ENCODE assay signal across 22 cellular contexts in genomic region chr12:14998941-14999340, GRCh38. TPM values are rescaled to one million over a fixed set of nuclear protein-coding genes. Genes with fewer than 3 reads are reported as not detected.
DNase-seq lines count a peak whose midpoint lies in the region; ATAC-seq and TF ChIP-seq lines count a peak whose summit lies in the region.
"Had no signal": no experiment of that assay in that cellular context is flagged by ENCODE, and none has a peak within 500 bp of the region (broad histone marks: within the 10 kb centered on the region; RNA-seq: fewer than 3 reads in every experiment).

No MANE protein-coding gene starts in this region.

- no peak overlapping the region for H3K4me3 Mint-ChIP-seq in nephron
- no peak overlapping the region for H3K4me3 Mint-ChIP-seq in activated CD8-positive, alpha-beta T cell treated with anti-CD3 and anti-CD28 coated beads, Interleukin-2, amount 10 ng/mL, durations not matched to agents 7 days and 5 days

- peak; percentile 30 for ATAC-seq in SK-N-SH treated with all-trans-retinoic acid at 6 μM for 48 hours
- ATAC-seq in activated CD8-positive, alpha-beta T cell treated with anti-CD3 and anti-CD28 coated beads, Interleukin-2, amount 10 ng/mL, durations not matched to agents 7 days and 5 days = no peak

- DNase-seq in fibroblast of villous mesenchyme (ENCODE audit: low read depth) = peak; percentile 21
- DNase-seq in COR-L47 (lab: John Stamatoyannopoulos, UW) = no peak
- DNase-seq in esophagus muscularis mucosa (ENCODE audit: extremely low spot score) = no peak
- DNase-seq in GDM1 (lab: John Stamatoyannopoulos, UW) = no peak
- DNase-seq in activated CD8-positive, alpha-beta T cell treated with anti-CD3 and anti-CD28 coated beads, Interleukin-2, amount 10 ng/mL, durations not matched to agents 7 days and 5 days = no peak
- DNase-seq: DMS79, IMR-90, NCI-H1048, NCI-H1436, NCI-H1930, NCI-H524, PC-9, SJCRH30 had no signal

- peak overlapping the region; percentile 78 to 87 (median 83) for H3K27ac Mint-ChIP-seq in nephron
- H3K27ac Mint-ChIP-seq in activated CD8-positive, alpha-beta T cell treated with anti-CD3 and anti-CD28 coated beads, Interleukin-2, amount 10 ng/mL, durations not matched to agents 7 days and 5 days = no peak overlapping the region

- CTCF ChIA-PET in activated CD8-positive, alpha-beta T cell treated with anti-CD3 and anti-CD28 coated beads, Interleukin-2, amount 10 ng/mL, durations not matched to agents 7 days and 5 days (lab: Charles Lee) = no interaction called here

- intact Hi-C loops in esophagus muscularis mucosa (cut with DNase I) = loop anchor here (5.0 kb wide), 2 partner anchors 47 to 367 kb away; no protein-coding TSS in a partner anchor

- H3K9me3 Mint-ChIP-seq in nephron = no peaks in the 10 kb centered on the region
- H3K9me3 Mint-ChIP-seq in activated CD8-positive, alpha-beta T cell treated with anti-CD3 and anti-CD28 coated beads, Interleukin-2, amount 10 ng/mL, durations not matched to agents 7 days and 5 days (ENCODE audit: insufficient read depth) = no peaks in the 10 kb centered on the region

- TF ChIP-seq POLR2A in esophagus muscularis mucosa (IDR thresholded peaks at IDR 0.05; ENCODE audit: low read depth) = no peak

- no peaks in the 10 kb centered on the region for H3K27me3 ChIP-seq in stomach smooth muscle (ENCODE audit: control insufficient read depth in 1 of 2, insufficient read depth in 2 of 2, low read length in 2 of 2)
- H3K27me3 ChIP-seq in esophagus muscularis mucosa = no peaks in the 10 kb centered on the region
- H3K27me3 ChIP-seq: SJCRH30 had no signal

- H3K4me1 ChIP-seq in stomach smooth muscle (ENCODE audit: control insufficient read depth, insufficient read depth, low read length) (peaks cover 21% of the 10 kb centered on the region), esophagus muscularis mucosa (peaks cover 16 to 48% (median 35%) of the 10 kb centered on the region in 4 donors)
- H3K4me1 ChIP-seq: HAP-1 had no signal

- TF ChIP-seq CTCF in fibroblast of villous mesenchyme (IDR thresholded peaks at IDR 0.05; ENCODE audit: insufficient read depth, low read depth, low read length) (no peak), nephron (IDR thresholded peaks at IDR 0.05; ENCODE audit: unreplicated experiment in 3 of 3) (no peak), esophagus muscularis mucosa (IDR thresholded peaks at IDR 0.05) (no peak)

- peaks cover 55% of the 10 kb centered on the region for H3K4me1 Mint-ChIP-seq in nephron
- peaks cover 18% of the 10 kb centered on the region for H3K4me1 Mint-ChIP-seq in activated CD8-positive, alpha-beta T cell treated with anti-CD3 and anti-CD28 coated beads, Interleukin-2, amount 10 ng/mL, durations not matched to agents 7 days and 5 days (ENCODE audit: low read depth)

- no peak overlapping the region for H3K9ac ChIP-seq in stomach smooth muscle (ENCODE audit: low read length in 2 of 2)
- H3K9ac ChIP-seq: GM23248 had no signal

- H3K9me3 ChIP-seq in stomach smooth muscle (ENCODE audit: control insufficient read depth in 2 of 2, low read length in 2 of 2) = no peaks in the 10 kb centered on the region
- no peaks in the 10 kb centered on the region for H3K9me3 ChIP-seq in esophagus muscularis mucosa
- H3K9me3 ChIP-seq: HAP-1, SJCRH30 had no signal

- POLR2A ChIA-PET in activated CD8-positive, alpha-beta T cell treated with anti-CD3 and anti-CD28 coated beads, Interleukin-2, amount 10 ng/mL, durations not matched to agents 7 days and 5 days (lab: Charles Lee) = no interaction called here

- H3K4me3 ChIP-seq in fibroblast of villous mesenchyme (ENCODE audit: low read depth, low read length) = no peak overlapping the region
- no peak overlapping the region for H3K4me3 ChIP-seq in stomach smooth muscle (ENCODE audit: low read length in 2 of 2)
- no peak overlapping the region for H3K4me3 ChIP-seq in esophagus muscularis mucosa
- H3K4me3 ChIP-seq: GM23248, HAP-1, PC-9, SJCRH30 had no signal

- H3K27ac ChIP-seq in stomach smooth muscle (ENCODE audit: low read length) = peak overlapping the region; percentile 3
- no peak overlapping the region for H3K27ac ChIP-seq in esophagus muscularis mucosa (replicated peaks in 1 of 4)
- H3K27ac ChIP-seq: GM23248, HL-60, PC-9, SJCRH30 had no signal

- H3K36me3 ChIP-seq in stomach smooth muscle (ENCODE audit: control insufficient read depth in 2 of 2, insufficient read depth in 2 of 2, low read length in 2 of 2) (no peaks in the 10 kb centered on the region), esophagus muscularis mucosa (no peaks in the 10 kb centered on the region)
- H3K36me3 ChIP-seq: HAP-1, SJCRH30 had no signal

- no peaks in the 10 kb centered on the region for H3K36me3 Mint-ChIP-seq in nephron (ENCODE audit: low read depth)
- no peaks in the 10 kb centered on the region for H3K36me3 Mint-ChIP-seq in activated CD8-positive, alpha-beta T cell treated with anti-CD3 and anti-CD28 coated beads, Interleukin-2, amount 10 ng/mL, durations not matched to agents 7 days and 5 days (ENCODE audit: low read depth)

- H3K27me3 Mint-ChIP-seq in nephron (ENCODE audit: low read depth) = no peaks in the 10 kb centered on the region
- peaks cover 26% of the 10 kb centered on the region for H3K27me3 Mint-ChIP-seq in activated CD8-positive, alpha-beta T cell treated with anti-CD3 and anti-CD28 coated beads, Interleukin-2, amount 10 ng/mL, durations not matched to agents 7 days and 5 days (ENCODE audit: low read depth)

- 65% methylated on average over 1 of the region's 1 CpG for WGBS in esophagus muscularis mucosa

- TF ChIP-seq EP300 in esophagus muscularis mucosa (IDR thresholded peaks at IDR 0.05) = no peak

TF ChIP-seq in SK-N-SH treated with all-trans-retinoic acid at 6 μM for 48 hours, 23 proteins besides CTCF, POLR2A, EP300 and RAD21:
- TF ChIP-seq ESRRG (CRISPR knock-in tag; IDR thresholded peaks at IDR 0.05) (no peak), CSDC2 (CRISPR knock-in tag; IDR thresholded peaks at IDR 0.05) (0 out of 2 replicates have a peak, but pooled peaks have one; percentile 15)

RNA-seq across cellular contexts. Expression of gene PDE6H, which starts 26.1 kb away (rescaled TPM):
- total RNA-seq in fibroblast of villous mesenchyme = not detected in 2 replicates
- total RNA-seq in esophagus muscularis mucosa = not detected
- total RNA-seq in activated CD8-positive, alpha-beta T cell treated with anti-CD3 and anti-CD28 coated beads, Interleukin-2, amount 10 ng/mL, durations not matched to agents 7 days and 5 days = under 1 TPM in 1 of 2 experiments, not detected in 1; 0.40 TPM
- total RNA-seq: A673, GM23248, HT1080, IMR-90, M059J, PC-9, SJCRH30 had no signal

RNA-seq across cellular contexts. Expression of gene ARHGDIB, which starts 37.5 kb away (rescaled TPM):
- total RNA-seq in fibroblast of villous mesenchyme = 17.3 and 30.6 TPM in 2 replicates
- total RNA-seq in esophagus muscularis mucosa = 100 to 1,000 TPM in 2 of 4 donors, 10 to 100 TPM in 2; 43.6 to 123 (median 84.5) TPM
- total RNA-seq in activated CD8-positive, alpha-beta T cell treated with anti-CD3 and anti-CD28 coated beads, Interleukin-2, amount 10 ng/mL, durations not matched to agents 7 days and 5 days = 1,000 to 10,000 TPM; 1,528 to 1,576 TPM

Comparison
In these comparisons a context has a peak if more than half of its experiments do, and no peak if none do; other contexts are left out.
1. RNA of gene ARHGDIB, which starts 37.5 kb away (total RNA-seq): 1,528 to 1,576 TPM in activated CD8-positive, alpha-beta T cell treated with anti-CD3 and anti-CD28 coated beads, Interleukin-2, amount 10 ng/mL, durations not matched to agents 7 days and 5 days; 43.6 to 123 TPM in esophagus muscularis mucosa and 17.3 to 30.6 TPM in fibroblast of villous mesenchyme; every median in the first group is over 10 times any median in the second.